Comparison of ENCODE assay signal across 29 cellular contexts in genomic region chr13:51050021-51050886, GRCh38.
"Had no signal": no experiment of that assay in that cellular context is flagged by ENCODE, and none has a peak within 500 bp of the region (broad histone marks: within the 10 kb centered on the region; RNA-seq: fewer than 3 reads in every experiment).

No MANE protein-coding gene starts in this region.

- H3K27me3 Mint-ChIP-seq: stimulated activated naive B cell treated with anti-CD40 and anti-IgM and Interleukin-4, amounts not matched to agents 10 μg/mL and 1 μg/mL and 100 μg/mL, for 72 hours had no signal

- H3K27ac ChIP-seq: left lung, lower lobe of right lung, neutrophil, ovary, right atrium auricular region, skin epidermis, stomach, testis, thyroid gland, transverse colon, upper lobe of left lung had no signal

- H3K36me3 ChIP-seq: left lung, lower lobe of right lung, neutrophil, ovary, right atrium auricular region, stomach, thyroid gland, transverse colon, upper lobe of left lung had no signal

- H3K4me3 ChIP-seq: left lung, lower lobe of right lung, ovary, right atrium auricular region, skin epidermis, stomach, testis, thyroid gland, transverse colon, upper lobe of left lung had no signal

- H3K36me3 Mint-ChIP-seq: immature natural killer cell; naive thymus-derived CD8-positive, alpha-beta T cell; stimulated activated naive B cell treated with anti-CD40 and anti-IgM and Interleukin-4, amounts not matched to agents 10 μg/mL and 1 μg/mL and 100 μg/mL, for 72 hours had no signal

- H3K27me3 ChIP-seq: left lung, neutrophil, ovary, right atrium auricular region, stomach, testis, thyroid gland, transverse colon, upper lobe of left lung had no signal

- H3K9me3 Mint-ChIP-seq: immature natural killer cell; naive thymus-derived CD8-positive, alpha-beta T cell; nephron; neural crest cell; stimulated activated naive B cell treated with anti-CD40 and anti-IgM and Interleukin-4, amounts not matched to agents 10 μg/mL and 1 μg/mL and 100 μg/mL, for 72 hours had no signal

- H3K4me1 Mint-ChIP-seq: immature natural killer cell; neural crest cell; stimulated activated naive B cell treated with anti-CD40 and anti-IgM and Interleukin-4, amounts not matched to agents 10 μg/mL and 1 μg/mL and 100 μg/mL, for 72 hours had no signal

- H3K4me1 ChIP-seq: left lung, lower lobe of right lung, right atrium auricular region, stomach, testis, thyroid gland, transverse colon, upper lobe of left lung had no signal

- H3K27ac Mint-ChIP-seq: immature natural killer cell; naive thymus-derived CD8-positive, alpha-beta T cell; nephron; progenitor cell of endocrine pancreas; stimulated activated naive B cell treated with anti-CD40 and anti-IgM and Interleukin-4, amounts not matched to agents 10 μg/mL and 1 μg/mL and 100 μg/mL, for 72 hours had no signal

- H3K9me3 ChIP-seq: left lung, lower lobe of right lung, neutrophil, ovary, right atrium auricular region, stomach, testis, thyroid gland, transverse colon, upper lobe of left lung had no signal

- ATAC-seq: left colon; left lung; lower lobe of right lung; naive thymus-derived CD8-positive, alpha-beta T cell; sciatic nerve; stimulated activated naive B cell treated with anti-CD40 and anti-IgM and Interleukin-4, amounts not matched to agents 10 μg/mL and 1 μg/mL and 100 μg/mL, for 72 hours; stimulated activated naive CD8-positive, alpha-beta T cell treated with anti-CD3 and anti-CD28 coated beads, Interleukin-15, Interleukin-2, amounts not matched to agents 100 U/mL and 50 U/mL, for 24 hours had no signal

- DNase-seq: hypothalamus; immature natural killer cell; kidney; left colon; left lung; lower lobe of right lung; mammary epithelial cell; mesenchymal stem cell; naive thymus-derived CD8-positive, alpha-beta T cell; occipital lobe; ovary; stimulated activated CD4-positive, alpha-beta T cell treated with anti-CD3 and anti-CD28 coated beads, Interleukin-12 subunit alpha, Interleukin-12 subunit beta, amount 100 ng/mL, for 4 hours; stimulated activated CD4-positive, alpha-beta T cell treated with anti-CD3 and anti-CD28 coated beads, Interleukin-15, amount 100 ng/mL, for 24 hours; stimulated activated CD4-positive, alpha-beta T cell treated with anti-CD3 and anti-CD28 coated beads, Interleukin-2, amount 100 ng/mL, for 24 hours; stimulated activated CD4-positive, alpha-beta T cell treated with anti-CD3 and anti-CD28 coated beads, Interleukin-4, amount 100 ng/mL, for 1 hour; stimulated activated naive B cell treated with anti-CD40 and anti-IgM and Interleukin-4, amounts not matched to agents 10 μg/mL and 1 μg/mL and 100 μg/mL, for 72 hours; stimulated activated naive CD8-positive, alpha-beta T cell treated with anti-CD3 and anti-CD28 coated beads, Interleukin-15, Interleukin-2, amounts not matched to agents 100 U/mL and 50 U/mL, for 24 hours; stomach; testis; thyroid gland; transverse colon; upper lobe of left lung had no signal

- H3K4me3 Mint-ChIP-seq: immature natural killer cell; naive thymus-derived CD8-positive, alpha-beta T cell; nephron; neural crest cell; stimulated activated naive B cell treated with anti-CD40 and anti-IgM and Interleukin-4, amounts not matched to agents 10 μg/mL and 1 μg/mL and 100 μg/mL, for 72 hours had no signal
